8 cellular contexts compared by ENCODE assay signal in genomic region chr1:10474613-10475507, GRCh38. TPM values are rescaled to one million over a fixed set of nuclear protein-coding genes. Genes with fewer than 3 reads are reported as not detected.
A peak's percentile ranks its signal among the peaks of the same experiment; 100 is the strongest.
DNase-seq lines count a peak whose midpoint lies in the region; ATAC-seq and TF ChIP-seq lines count a peak whose summit lies in the region.

Gene PEX14, plus strand, starts transcription at chr1:10474950. Its CDS starts 17 bp downstream, at chr1:10474967.

- peak within 1 kb of the TSS; percentile 90 for H3K27ac Mint-ChIP-seq in activated T-cell treated with anti-CD3 and anti-CD28 coated beads, Interleukin-2, amount 50 U/mL, for 24 hours

- no peaks in the 10 kb centered on the region for H3K9me3 ChIP-seq in esophagus muscularis mucosa
- H3K9me3 ChIP-seq in muscle layer of colon (ENCODE audit: low read length): no peaks in the 10 kb centered on the region

- peak within 1 kb of the TSS; percentile 93 for H3K4me3 Mint-ChIP-seq in activated T-cell treated with anti-CD3 and anti-CD28 coated beads, Interleukin-2, amount 50 U/mL, for 24 hours

- H3K36me3 Mint-ChIP-seq in activated T-cell treated with anti-CD3 and anti-CD28 coated beads, Interleukin-2, amount 50 U/mL, for 24 hours (ENCODE audit: low read depth): peaks cover 37% of the 10 kb centered on the region

- H3K4me3 ChIP-seq in esophagus muscularis mucosa (peak within 1 kb of the TSS; percentile 78 to 99 (median 91)), muscle layer of colon (ENCODE audit: low read depth in 1 of 2, low read length in 2 of 2) (peak within 1 kb of the TSS; percentile 88 to 90)

- H3K4me1 ChIP-seq in esophagus muscularis mucosa (peaks cover 21 to 46% (median 44%) of the 10 kb centered on the region in 4 donors), muscle layer of colon (ENCODE audit: insufficient read depth, low read length) (peaks cover 21% of the 10 kb centered on the region)

- peak within 1 kb of the TSS; percentile 77 for H3K9ac ChIP-seq in muscle layer of colon (ENCODE audit: low read length)

- in situ Hi-C loops in Caki2 (cut with HindIII; ENCODE audit: low pct_unique_long_range_greater_than_20kb, low sequenced_read_pairs): no loop called here

- no peaks in the 10 kb centered on the region for H3K27me3 Mint-ChIP-seq in activated T-cell treated with anti-CD3 and anti-CD28 coated beads, Interleukin-2, amount 50 U/mL, for 24 hours

- H3K36me3 ChIP-seq in esophagus muscularis mucosa (no peaks in the 10 kb centered on the region), muscle layer of colon (ENCODE audit: insufficient read depth, low read length) (no peaks in the 10 kb centered on the region)

- DNase-seq in Caki2 (ENCODE audit: low read depth): peak; percentile 83
- DNase-seq in activated T-cell treated with anti-CD3 and anti-CD28 coated beads, Interleukin-2, amount 50 U/mL, for 24 hours: peak; percentile 90
- peak; percentile 95 for DNase-seq in esophagus muscularis mucosa (ENCODE audit: extremely low spot score)
- DNase-seq in stimulated activated CD8-positive, alpha-beta memory T cell treated with anti-CD3 and anti-CD28 coated beads, Interleukin-7, amount 100 ng/mL, for 1 hour (ENCODE audit: low read depth in 2 of 2): peak; percentile 52 to 65

- TF ChIP-seq CTCF in esophagus muscularis mucosa (IDR thresholded peaks at IDR 0.05): peak in 1 of 3 experiments; percentile 36

- no peak for TF ChIP-seq EP300 in Ishikawa (IDR thresholded peaks at IDR 0.05; ENCODE audit: borderline replicate concordance)
- no peak for TF ChIP-seq EP300 in esophagus muscularis mucosa (IDR thresholded peaks at IDR 0.05)

- peak within 1 kb of the TSS; percentile 81 to 87 (median 86) for H3K27ac ChIP-seq in esophagus muscularis mucosa (replicated peaks in 1 of 4)
- peak within 1 kb of the TSS; percentile 41 for H3K27ac ChIP-seq in muscle layer of colon (ENCODE audit: low read depth, low read length)

- peaks cover 48% of the 10 kb centered on the region for H3K4me1 Mint-ChIP-seq in activated T-cell treated with anti-CD3 and anti-CD28 coated beads, Interleukin-2, amount 50 U/mL, for 24 hours (ENCODE audit: low read depth)

- TF ChIP-seq POLR2A in esophagus muscularis mucosa (IDR thresholded peaks at IDR 0.05; ENCODE audit: low read depth): no peak

- 25% methylated on average over 23 of the region's 50 CpGs for WGBS in esophagus muscularis mucosa

- H3K27me3 ChIP-seq in esophagus muscularis mucosa (no peaks in the 10 kb centered on the region), muscle layer of colon (ENCODE audit: control insufficient read depth in 1 of 2, insufficient read depth in 2 of 2, low read length in 2 of 2) (no peaks in the 10 kb centered on the region)

- no peak for TF ChIP-seq RAD21 in Ishikawa (IDR thresholded peaks at IDR 0.05; ENCODE audit: low read depth)

- no peaks in the 10 kb centered on the region for H3K9me3 Mint-ChIP-seq in activated T-cell treated with anti-CD3 and anti-CD28 coated beads, Interleukin-2, amount 50 U/mL, for 24 hours

- intact Hi-C loops in esophagus muscularis mucosa (cut with DNase I): no loop called here

- peak; percentile 59 for ATAC-seq in GM21447 (IDR thresholded peaks at IDR 0.05; ENCODE audit: unreplicated experiment)

TF ChIP-seq in Ishikawa, 13 proteins besides CTCF, POLR2A, EP300 and RAD21 (continues in another document):
- no peak for TF ChIP-seq TEAD4 (IDR thresholded peaks at IDR 0.05)
- TF ChIP-seq TCF12 (IDR thresholded peaks at IDR 0.05; ENCODE audit: low read depth): peak; percentile 70; the same call in 1 of the 2 replicates
- no peak for TF ChIP-seq EGR1 (IDR thresholded peaks at IDR 0.05)
- TF ChIP-seq TAF1 (IDR thresholded peaks at IDR 0.05; ENCODE audit: low read depth): peak; percentile 94
- peak; percentile 98 for TF ChIP-seq YY1 (IDR thresholded peaks at IDR 0.05; ENCODE audit: low read depth)
- TF ChIP-seq USF1 (IDR thresholded peaks at IDR 0.05): peak; percentile 73
- no peak for TF ChIP-seq FOXM1 (IDR thresholded peaks at IDR 0.05; ENCODE audit: borderline replicate concordance, low read depth)
- no peak for TF ChIP-seq CEBPB (IDR thresholded peaks at IDR 0.05)
- peak; percentile 47; the same call in 1 of the 2 replicates for TF ChIP-seq ZBTB7A (IDR thresholded peaks at IDR 0.05; ENCODE audit: low read depth)
- TF ChIP-seq REST (IDR thresholded peaks at IDR 0.05; ENCODE audit: low read depth): no peak
- TF ChIP-seq NFIC (IDR thresholded peaks at IDR 0.05): no peak

TF ChIP-seq in PFSK-1, 5 proteins besides CTCF, POLR2A, EP300 and RAD21:
- peak; percentile 58 for TF ChIP-seq FOXP2 (optimal IDR thresholded peaks at IDR 0.05; ENCODE audit: borderline replicate concordance, extremely low read depth, extremely low read length, insufficient read depth)
- peak; percentile 79; the same call in 1 of the 2 replicates for TF ChIP-seq POLR2AphosphoS5 (IDR thresholded peaks at IDR 0.05; ENCODE audit: low read depth, low read length)
- TF ChIP-seq SIN3A (IDR thresholded peaks at IDR 0.05; ENCODE audit: borderline replicate concordance, insufficient read depth, low read length): no peak
- peak; percentile 88 for TF ChIP-seq TAF1 (IDR thresholded peaks at IDR 0.05; ENCODE audit: borderline replicate concordance, insufficient read depth, low read length)
- TF ChIP-seq REST (IDR thresholded peaks at IDR 0.05; ENCODE audit: insufficient read depth in 1 of 2, low read depth in 2 of 2, low read length in 2 of 2): peak in 1 of 2 experiments; percentile 27; a peak in 2 of 4 replicates

RNA-seq across cellular contexts. Expression of gene PEX14, which starts in this region (rescaled TPM):
- total RNA-seq in Caki2 (2014; rRNA removed; shearing (Covaris generic); ENCODE audit: low replicate concordance): 13.8 and 24.9 TPM in 2 replicates
- polyA plus RNA-seq in PFSK-1 (2012; ENCODE audit: insufficient read length, low read depth): 37.2 TPM
- total RNA-seq in esophagus muscularis mucosa: 10 to 100 TPM; 16.2 to 24.2 (median 20.1) TPM

Comparison
In these comparisons a context has a peak if more than half of its experiments do, and no peak if none do; other contexts are left out.
1. Peak in every context shown above with its lines: DNase-seq, ATAC-seq, H3K4me3 ChIP-seq and H3K27ac ChIP-seq.